ENCODE assay signal across 19 cellular contexts in genomic region chr1:95641386-95641785, GRCh38.
"Had no signal": no experiment of that assay in that cellular context is flagged by ENCODE, and none has a peak within 500 bp of the region (broad histone marks: within the 10 kb centered on the region; RNA-seq: fewer than 3 reads in every experiment).

No MANE protein-coding gene starts in this region.

- H3K4me1 Mint-ChIP-seq: naive thymus-derived CD4-positive, alpha-beta T cell had no signal

- H3K4me3 ChIP-seq: dorsolateral prefrontal cortex, heart left ventricle, left ventricle myocardium inferior, lung, right atrium auricular region, stomach, thoracic aorta, transverse colon had no signal

- H3K27ac Mint-ChIP-seq: naive thymus-derived CD4-positive, alpha-beta T cell; nephron progenitor cell had no signal

- H3K9me3 ChIP-seq: heart left ventricle, left ventricle myocardium inferior, right atrium auricular region, stomach, thoracic aorta, transverse colon had no signal

- ATAC-seq: esophagus mucosa; heart left ventricle; naive thymus-derived CD4-positive, alpha-beta T cell had no signal

- H3K4me3 Mint-ChIP-seq: naive thymus-derived CD4-positive, alpha-beta T cell; nephron progenitor cell had no signal

- H3K27ac ChIP-seq: dorsolateral prefrontal cortex, heart left ventricle, left ventricle myocardium inferior, right atrium auricular region, stomach, thoracic aorta, transverse colon had no signal

- H3K9me3 Mint-ChIP-seq: nephron progenitor cell had no signal

- H3K27me3 Mint-ChIP-seq: naive thymus-derived CD4-positive, alpha-beta T cell had no signal

- DNase-seq: cortex of kidney; effector CD8-positive, alpha-beta T cell; islet precursor cell; left ventricle myocardium inferior; mesenchymal stem cell; midbrain; naive thymus-derived CD4-positive, alpha-beta T cell; nephron progenitor cell; small intestine; stimulated activated CD4-positive, alpha-beta T cell treated with anti-CD3 and anti-CD28 coated beads, Interleukin-12 subunit alpha, Interleukin-12 subunit beta, amount 100 ng/mL, for 4 hours; stimulated activated naive CD4-positive, alpha-beta T cell; transverse colon had no signal

- H3K36me3 ChIP-seq: heart left ventricle, left ventricle myocardium inferior, right atrium auricular region, stomach, thoracic aorta, transverse colon had no signal

- H3K27me3 ChIP-seq: dorsolateral prefrontal cortex, heart left ventricle, right atrium auricular region, stomach, transverse colon had no signal

- H3K4me1 ChIP-seq: heart left ventricle, left ventricle myocardium inferior, right atrium auricular region had no signal

- H3K36me3 Mint-ChIP-seq: naive thymus-derived CD4-positive, alpha-beta T cell had no signal
